In the genomic region with DNA sequence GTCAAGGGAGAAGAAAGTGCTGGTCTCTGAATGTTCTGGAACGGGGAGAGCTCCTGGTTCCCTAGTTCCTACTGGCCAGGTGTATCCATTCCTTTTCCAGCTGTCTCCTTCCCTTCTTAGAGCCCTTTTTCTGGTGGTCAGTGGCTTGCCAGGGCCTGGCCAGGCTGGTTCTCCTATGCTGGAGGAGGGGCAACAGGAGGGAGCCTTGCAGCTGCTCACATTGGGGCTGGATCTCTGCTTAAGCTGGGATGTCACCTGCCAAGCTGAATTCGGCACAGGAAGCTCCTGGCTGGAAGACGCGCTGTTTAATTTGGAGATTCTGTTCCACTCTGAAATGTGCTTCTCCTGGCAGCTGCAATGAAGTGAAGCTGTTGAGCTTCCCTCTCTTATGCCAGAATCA, we compare ENCODE assay signal across 26 cellular contexts. TPM values are rescaled to one million over a fixed set of nuclear protein-coding genes. Genes with fewer than 3 reads are reported as not detected.
"Had no signal": no experiment of that assay in that cellular context is flagged by ENCODE, and none has a peak within 500 bp of the region (broad histone marks: within the 10 kb centered on the region; RNA-seq: fewer than 3 reads in every experiment).

No MANE protein-coding gene starts in this region.

- H3K36me3 ChIP-seq: breast epithelium, Peyer's patch, SJSA1 had no signal

- DNase-seq: activated CD4-positive, alpha-beta T cell treated with anti-CD3 and anti-CD28 coated beads for 4 hours; activated CD8-positive, alpha-beta memory T cell treated with anti-CD3 and anti-CD28 coated beads, Interleukin-2, amount 50 U/mL, for 4 hours; activated CD8-positive, alpha-beta T cell treated with anti-CD3 and anti-CD28 coated beads for 36 hours; activated naive CD4-positive, alpha-beta T cell; activated T-cell treated with anti-CD3 and anti-CD28 coated beads, Interleukin-2, amount 50 U/mL, for 72 hours; aorta; caudate nucleus; Karpas-422; MM.1S; NCI-H1105; NCI-H1436; NCI-H187 treated with DMSO at 0.1 percent for 48 hours; NCI-H2107; NCI-H2171 treated with DMSO at 0.1 percent for 48 hours; NCI-H226; NCI-H526; NCI-H82; Peyer's patch; Right ventricle myocardium superior had no signal

- H3K9me3 ChIP-seq: breast epithelium, Peyer's patch, SJSA1 had no signal

- ATAC-seq: activated CD4-positive, CD25-positive, alpha-beta regulatory T cell treated with anti-CD3 and anti-CD28 coated beads, Interleukin-2, amount 50 U/mL, for 24 hours; activated CD8-positive, alpha-beta T cell treated with anti-CD3 and anti-CD28 coated beads for 36 hours; activated T-cell treated with anti-CD3 and anti-CD28 coated beads, Interleukin-2, amount 50 U/mL, for 72 hours; K562; SK-N-SH treated with all-trans-retinoic acid at 6 μM for 48 hours had no signal

- H3K4me3 ChIP-seq: breast epithelium, K562, Peyer's patch, SJSA1 had no signal

- H3K27me3 ChIP-seq: breast epithelium, Peyer's patch, SJSA1 had no signal

- H3K4me1 ChIP-seq: breast epithelium, Peyer's patch, SJSA1 had no signal

- H3K27ac ChIP-seq: breast epithelium, Peyer's patch, RWPE1, SJSA1 had no signal

RNA-seq across cellular contexts. Expression of a gene that starts 56.0 kb away (rescaled TPM):
- total RNA-seq: activated T-cell treated with anti-CD3 and anti-CD28 coated beads, Interleukin-2, amount 50 U/mL, for 72 hours; NCI-H460; Peyer's patch had no signal
- polyA plus RNA-seq: aorta, K562 had no signal
